1 cellular context compared by ENCODE assay signal in the genomic region with DNA sequence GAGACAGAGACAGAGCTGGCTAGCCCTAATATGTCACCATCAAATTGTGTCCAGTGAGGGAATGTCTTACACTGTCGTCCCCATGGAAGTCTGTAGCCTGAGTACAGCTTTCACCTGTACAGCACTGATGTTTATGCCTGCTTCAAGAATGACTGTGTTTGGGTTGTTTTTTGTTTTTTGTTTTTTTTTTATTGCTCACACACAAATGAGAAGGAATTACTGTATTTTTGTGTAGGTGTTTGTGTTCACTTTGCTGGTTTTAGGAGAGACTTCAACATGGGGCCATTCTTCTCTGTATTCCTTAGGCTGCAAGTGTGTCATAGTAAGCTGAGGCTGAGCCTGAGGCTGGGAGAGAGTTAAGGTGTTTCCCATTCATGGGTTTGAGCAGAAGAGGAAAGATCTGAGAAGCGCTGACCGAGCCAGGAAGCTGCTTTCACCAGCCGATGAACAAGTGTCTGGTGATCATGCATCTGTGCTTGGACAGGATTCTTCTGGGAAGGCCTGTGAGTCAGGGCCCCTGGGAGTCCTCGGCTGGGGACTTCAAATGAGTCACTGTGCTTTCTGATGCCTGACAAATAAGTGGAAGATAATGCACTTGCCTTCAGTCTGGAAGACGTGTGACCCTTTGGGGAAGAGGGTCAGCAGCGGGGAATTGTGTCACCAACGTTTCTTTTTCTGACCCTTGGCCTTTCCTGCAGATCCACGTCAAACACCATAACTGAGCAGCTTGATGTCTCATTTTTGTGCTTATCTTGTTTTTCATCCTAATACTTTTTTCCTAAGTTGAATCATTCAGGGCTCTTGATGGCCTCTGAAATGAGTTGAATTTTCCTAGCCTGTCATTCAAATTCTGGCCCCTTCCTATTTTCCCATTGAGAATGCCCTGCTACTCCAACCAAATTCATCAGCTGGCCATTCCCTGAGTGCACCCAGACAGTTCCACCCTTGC.
TF ChIP-seq lines count a peak whose summit lies in the region.

No MANE protein-coding gene starts in this region.

TF ChIP-seq in K562, 482 proteins besides CTCF, POLR2A, EP300 and RAD21 (continued from another document and continues in another):
- TF ChIP-seq, protein P1, sequence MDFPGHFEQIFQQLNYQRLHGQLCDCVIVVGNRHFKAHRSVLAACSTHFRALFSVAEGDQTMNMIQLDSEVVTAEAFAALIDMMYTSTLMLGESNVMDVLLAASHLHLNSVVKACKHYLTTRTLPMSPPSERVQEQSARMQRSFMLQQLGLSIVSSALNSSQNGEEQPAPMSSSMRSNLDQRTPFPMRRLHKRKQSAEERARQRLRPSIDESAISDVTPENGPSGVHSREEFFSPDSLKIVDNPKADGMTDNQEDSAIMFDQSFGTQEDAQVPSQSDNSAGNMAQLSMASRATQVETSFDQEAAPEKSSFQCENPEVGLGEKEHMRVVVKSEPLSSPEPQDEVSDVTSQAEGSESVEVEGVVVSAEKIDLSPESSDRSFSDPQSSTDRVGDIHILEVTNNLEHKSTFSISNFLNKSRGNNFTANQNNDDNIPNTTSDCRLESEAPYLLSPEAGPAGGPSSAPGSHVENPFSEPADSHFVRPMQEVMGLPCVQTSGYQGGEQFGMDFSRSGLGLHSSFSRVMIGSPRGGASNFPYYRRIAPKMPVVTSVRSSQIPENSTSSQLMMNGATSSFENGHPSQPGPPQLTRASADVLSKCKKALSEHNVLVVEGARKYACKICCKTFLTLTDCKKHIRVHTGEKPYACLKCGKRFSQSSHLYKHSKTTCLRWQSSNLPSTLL (IDR thresholded peaks at IDR 0.05): peak; percentile 91
- TF ChIP-seq BRD4 (IDR thresholded peaks at IDR 0.05) (0 out of 2 replicates have a peak, but pooled peaks have one; percentile 48), HDAC1 (IDR thresholded peaks at IDR 0.05) (peak in 1 of 2 experiments; percentile 77; a peak in 2 of 4 replicates), WHSC1 (IDR thresholded peaks at IDR 0.05; ENCODE audit: low read length) (peak; percentile 80), ZBTB2 (IDR thresholded peaks at IDR 0.05) (peak; percentile 41; the same call in 1 of the 2 replicates), BCLAF1 (IDR thresholded peaks at IDR 0.05; ENCODE audit: borderline replicate concordance in 1 of 2, control insufficient read depth in 1 of 2, low read depth in 2 of 2, low read length in 1 of 2) (0 out of 4 replicates have a peak, but pooled peaks of 1 of the 2 experiments have one; percentile 55), HNRNPLL (IDR thresholded peaks at IDR 0.05; ENCODE audit: low read depth, low read length, poor library complexity, severe bottlenecking) (no peak), JUNB (CRISPR knock-in tag; conservative IDR thresholded peaks at IDR 0.05) (0 out of 2 replicates have a peak, but pooled peaks have one; percentile 32), E2F5 (CRISPR knock-in tag; IDR thresholded peaks at IDR 0.05) (no peak), OTX1 (CRISPR knock-in tag; IDR thresholded peaks at IDR 0.05) (0 out of 2 replicates have a peak, but pooled peaks have one; percentile 36), ZNF395 (CRISPR knock-in tag; IDR thresholded peaks at IDR 0.05) (peak; percentile 66; the same call in 1 of the 2 replicates), NFIC (IDR thresholded peaks at IDR 0.05) (no peak), ZNF318 (IDR thresholded peaks at IDR 0.05; ENCODE audit: borderline replicate concordance in 1 of 2, low read depth in 1 of 2) (peak in 1 of 2 experiments; percentile 74; a peak in 2 of 4 replicates), TCF7L2 (IDR thresholded peaks at IDR 0.05; ENCODE audit: low read depth, low read length) (no peak), RBBP5 (IDR thresholded peaks at IDR 0.05; ENCODE audit: borderline replicate concordance, insufficient read depth, low read length, poor library complexity, severe bottlenecking) (peak; percentile 33), CTBP1 (IDR thresholded peaks at IDR 0.05; ENCODE audit: borderline replicate concordance) (peak; percentile 70), FOS (IDR thresholded peaks at IDR 0.05; ENCODE audit: extremely low read depth, insufficient read length) (peak; percentile 63), TRIM24 (IDR thresholded peaks at IDR 0.05) (peak; percentile 6 to 64; a peak in 2 of 4 replicates), MECOM (CRISPR knock-in tag; IDR thresholded peaks at IDR 0.05) (no peak), AFF1 (IDR thresholded peaks at IDR 0.05; ENCODE audit: low read depth in 1 of 2, partially characterized antibody in 2 of 2) (peak in 1 of 2 experiments; percentile 60), MAZ (CRISPR knock-in tag; conservative IDR thresholded peaks at IDR 0.05 in 1 of 2, IDR thresholded peaks at IDR 0.05 in 1 of 2) (peak; percentile 25 to 63; a peak in 3 of 4 replicates)
- TF ChIP-seq, protein P2, sequence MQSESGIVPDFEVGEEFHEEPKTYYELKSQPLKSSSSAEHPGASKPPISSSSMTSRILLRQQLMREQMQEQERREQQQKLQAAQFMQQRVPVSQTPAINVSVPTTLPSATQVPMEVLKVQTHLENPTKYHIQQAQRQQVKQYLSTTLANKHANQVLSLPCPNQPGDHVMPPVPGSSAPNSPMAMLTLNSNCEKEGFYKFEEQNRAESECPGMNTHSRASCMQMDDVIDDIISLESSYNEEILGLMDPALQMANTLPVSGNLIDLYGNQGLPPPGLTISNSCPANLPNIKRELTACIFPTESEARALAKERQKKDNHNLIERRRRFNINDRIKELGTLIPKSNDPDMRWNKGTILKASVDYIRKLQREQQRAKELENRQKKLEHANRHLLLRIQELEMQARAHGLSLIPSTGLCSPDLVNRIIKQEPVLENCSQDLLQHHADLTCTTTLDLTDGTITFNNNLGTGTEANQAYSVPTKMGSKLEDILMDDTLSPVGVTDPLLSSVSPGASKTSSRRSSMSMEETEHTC (IDR thresholded peaks at IDR 0.05): peak; percentile 74; the same call in 1 of the 2 replicates
